In genomic region chr2:169834401-169834800, GRCh38 we compare ENCODE assay signal across 27 cellular contexts.
"Had no signal": no experiment of that assay in that cellular context is flagged by ENCODE, and none has a peak within 500 bp of the region (broad histone marks: within the 10 kb centered on the region; RNA-seq: fewer than 3 reads in every experiment).

No MANE protein-coding gene starts in this region.

- H3K27ac Mint-ChIP-seq: naive thymus-derived CD8-positive, alpha-beta T cell; nephron; stimulated activated memory B cell treated with anti-CD40 and anti-IgM and Interleukin-4, amounts not matched to agents 10 μg/mL and 1 μg/mL and 100 μg/mL, for 72 hours; stimulated activated naive CD8-positive, alpha-beta T cell treated with anti-CD3 and anti-CD28 coated beads, Interleukin-15, amount 100 ng/mL, for 72 hours; type B pancreatic cell had no signal

- DNase-seq: hippocampal formation; kidney glomerular epithelial cell; left cardiac atrium; left lung; lower lobe of right lung; mammary epithelial cell; mesenchymal stem cell; naive thymus-derived CD8-positive, alpha-beta T cell; nucleus accumbens; pancreas; posterior cingulate gyrus; retina; right cardiac atrium; sigmoid colon; small intestine; spleen; stimulated activated CD4-positive, alpha-beta T cell treated with anti-CD3 and anti-CD28 coated beads, Interleukin-4, amount 100 ng/mL, for 24 hours; stimulated activated naive CD4-positive, alpha-beta T cell treated with Interleukin-2 at 50 U/mL for 16 hours; stimulated activated naive CD8-positive, alpha-beta T cell treated with anti-CD3 and anti-CD28 coated beads, Interleukin-15, amount 100 ng/mL, for 72 hours; substantia nigra; uterus had no signal

- H3K9me3 Mint-ChIP-seq: naive thymus-derived CD8-positive, alpha-beta T cell; nephron; neural crest cell; stimulated activated memory B cell treated with anti-CD40 and anti-IgM and Interleukin-4, amounts not matched to agents 10 μg/mL and 1 μg/mL and 100 μg/mL, for 72 hours; stimulated activated naive CD8-positive, alpha-beta T cell treated with anti-CD3 and anti-CD28 coated beads, Interleukin-15, amount 100 ng/mL, for 72 hours; type B pancreatic cell had no signal

- ATAC-seq: left cardiac atrium; left lung; lower lobe of right lung; naive thymus-derived CD8-positive, alpha-beta T cell; pancreas; right cardiac atrium; stimulated activated memory B cell treated with anti-CD40 and anti-IgM and Interleukin-4, amounts not matched to agents 10 μg/mL and 1 μg/mL and 100 μg/mL, for 72 hours; stimulated activated naive CD8-positive, alpha-beta T cell treated with anti-CD3 and anti-CD28 coated beads, Interleukin-15, amount 100 ng/mL, for 72 hours had no signal

- H3K27ac ChIP-seq: left lung, lower lobe of right lung, pancreas, prostate gland, sigmoid colon, spleen, tibial nerve, uterus had no signal

- H3K4me3 Mint-ChIP-seq: nephron; stimulated activated memory B cell treated with anti-CD40 and anti-IgM and Interleukin-4, amounts not matched to agents 10 μg/mL and 1 μg/mL and 100 μg/mL, for 72 hours; stimulated activated naive CD8-positive, alpha-beta T cell treated with anti-CD3 and anti-CD28 coated beads, Interleukin-15, amount 100 ng/mL, for 72 hours; type B pancreatic cell had no signal
